14 cellular contexts compared by ENCODE assay signal in genomic region chr16:2691491-2692248, GRCh38. TPM values are rescaled to one million over a fixed set of nuclear protein-coding genes. Genes with fewer than 3 reads are reported as not detected.
DNase-seq lines count a peak whose midpoint lies in the region; ATAC-seq and TF ChIP-seq lines count a peak whose summit lies in the region.
"Had no signal": no experiment of that assay in that cellular context is flagged by ENCODE, and none has a peak within 500 bp of the region (broad histone marks: within the 10 kb centered on the region; RNA-seq: fewer than 3 reads in every experiment).

No MANE protein-coding gene starts in this region.

- H3K27ac Mint-ChIP-seq in brain, result peak overlapping the region; percentile 82 to 97 (median 94)
- H3K27ac Mint-ChIP-seq in CD8-positive, alpha-beta memory T cell, result no peak overlapping the region
- H3K27ac Mint-ChIP-seq: T-helper 2 cell treated with Interferon-gamma antibody and Interleukin-4, amounts not matched to agents 5 μg/mL and 100 μg/mL, for 36 hours had no signal

- TF ChIP-seq CTCF in brain (conservative IDR thresholded peaks at IDR 0.05), result no peak

- CTCF ChIA-PET in CD8-positive, alpha-beta memory T cell (lab: Charles Lee), result no interaction called here

- H3K27me3 ChIP-seq in CD8-positive, alpha-beta memory T cell (ENCODE audit: insufficient read depth, low read length, poor library complexity, severe bottlenecking), result no peaks in the 10 kb centered on the region
- H3K27me3 ChIP-seq: spleen had no signal

- H3K9me3 Mint-ChIP-seq in brain, result no peaks in the 10 kb centered on the region
- H3K9me3 Mint-ChIP-seq in CD8-positive, alpha-beta memory T cell, result no peaks in the 10 kb centered on the region
- H3K9me3 Mint-ChIP-seq: T-helper 2 cell treated with Interferon-gamma antibody and Interleukin-4, amounts not matched to agents 5 μg/mL and 100 μg/mL, for 36 hours had no signal

- H3K4me3 ChIP-seq in CD8-positive, alpha-beta memory T cell (ENCODE audit: low read length), result no peak overlapping the region
- H3K4me3 ChIP-seq: PC-9, spleen had no signal

- DNase-seq in NCI-H1694 (lab: John Stamatoyannopoulos, UW) (peak; percentile 9), NCI-H1694 treated with DMSO at 0.1 percent for 48 hours (lab: John Stamatoyannopoulos, UW) (no peak), hypothalamus (lab: John Stamatoyannopoulos, UW) (peak in 27 of 51 donors; percentile 3 to 70 (median 44)), substantia nigra (lab: John Stamatoyannopoulos, UW) (peak in 35 of 49 donors; percentile 14 to 88 (median 53))
- no peak for DNase-seq in CD8-positive, alpha-beta memory T cell
- DNase-seq: activated CD4-positive, alpha-beta T cell treated with anti-CD3 and anti-CD28 coated beads, Interleukin-2, amount 50 U/mL, for 4 hours; COR-L47; PC-9; spleen had no signal

- POLR2A ChIA-PET in CD8-positive, alpha-beta memory T cell (lab: Charles Lee), result no interaction called here

- peak overlapping the region in 2 of 5 experiments; percentile 71 to 76 for H3K4me3 Mint-ChIP-seq in brain
- no peak overlapping the region for H3K4me3 Mint-ChIP-seq in CD8-positive, alpha-beta memory T cell
- H3K4me3 Mint-ChIP-seq: T-helper 2 cell treated with Interferon-gamma antibody and Interleukin-4, amounts not matched to agents 5 μg/mL and 100 μg/mL, for 36 hours had no signal

- no peaks in the 10 kb centered on the region for H3K36me3 ChIP-seq in CD8-positive, alpha-beta memory T cell (ENCODE audit: insufficient read depth, low read length)

- no peaks in the 10 kb centered on the region for H3K27me3 Mint-ChIP-seq in brain
- H3K27me3 Mint-ChIP-seq in CD8-positive, alpha-beta memory T cell, result no peaks in the 10 kb centered on the region

- peaks cover 13% of the 10 kb centered on the region for H3K4me1 ChIP-seq in CD8-positive, alpha-beta memory T cell (ENCODE audit: insufficient read depth, low read length)

- ATAC-seq in HG02973 (IDR thresholded peaks at IDR 0.05; ENCODE audit: unreplicated experiment) (no peak), HG03108 (IDR thresholded peaks at IDR 0.05; ENCODE audit: unreplicated experiment) (no peak)

- no peaks in the 10 kb centered on the region for H3K36me3 Mint-ChIP-seq in brain
- H3K36me3 Mint-ChIP-seq in CD8-positive, alpha-beta memory T cell, result peaks cover 0 to 21% (median 1%) of the 10 kb centered on the region in 3 donors

- H3K9me3 ChIP-seq in CD8-positive, alpha-beta memory T cell (ENCODE audit: low read length), result no peaks in the 10 kb centered on the region
- H3K9me3 ChIP-seq: spleen had no signal

- peak overlapping the region; percentile 96 for H3K27ac ChIP-seq in substantia nigra (ENCODE audit: low read depth, low read length, poor library complexity, severe bottlenecking)
- no peak overlapping the region for H3K27ac ChIP-seq in CD8-positive, alpha-beta memory T cell (ENCODE audit: low read depth, low read length)
- H3K27ac ChIP-seq: 22Rv1, PC-9 had no signal

- H3K4me1 Mint-ChIP-seq in brain, result peaks cover 30% of the 10 kb centered on the region
- H3K4me1 Mint-ChIP-seq in CD8-positive, alpha-beta memory T cell, result peaks cover 12 to 24% (median 18%) of the 10 kb centered on the region in 3 donors

RNA-seq across cellular contexts. Expression of gene KCTD5, which starts 9.3 kb away (rescaled TPM):
- 34.9 TPM for polyA plus RNA-seq in brain (ENCODE audit: insufficient read depth, low read depth, low replicate concordance)
- total RNA-seq in CD8-positive, alpha-beta memory T cell, result 10 to 100 TPM; 49.7 to 50.5 TPM
- 21.2 TPM for polyA plus RNA-seq in CD8-positive, alpha-beta memory T cell

RNA-seq across cellular contexts. Expression of gene PRSS27, which starts 28.4 kb away (rescaled TPM):
- polyA plus RNA-seq in brain (ENCODE audit: insufficient read depth, low read depth, low replicate concordance), result 5.2 TPM
- 1 to 10 TPM; 1.3 to 1.6 TPM for total RNA-seq in CD8-positive, alpha-beta memory T cell
- polyA plus RNA-seq in CD8-positive, alpha-beta memory T cell, result not detected

Comparison
In these comparisons a context has a peak if more than half of its experiments do, and no peak if none do; other contexts are left out.
1. DNase-seq: peak in NCI-H1694 (single experiment), hypothalamus (27 of 51) and substantia nigra (35 of 49); none in NCI-H1694 treated with DMSO at 0.1 percent for 48 hours (single experiment) and CD8-positive, alpha-beta memory T cell (0 of 5).
2. H3K27ac Mint-ChIP-seq: peak in brain (5 of 5); none in CD8-positive, alpha-beta memory T cell (0 of 8).